In the genomic region with DNA sequence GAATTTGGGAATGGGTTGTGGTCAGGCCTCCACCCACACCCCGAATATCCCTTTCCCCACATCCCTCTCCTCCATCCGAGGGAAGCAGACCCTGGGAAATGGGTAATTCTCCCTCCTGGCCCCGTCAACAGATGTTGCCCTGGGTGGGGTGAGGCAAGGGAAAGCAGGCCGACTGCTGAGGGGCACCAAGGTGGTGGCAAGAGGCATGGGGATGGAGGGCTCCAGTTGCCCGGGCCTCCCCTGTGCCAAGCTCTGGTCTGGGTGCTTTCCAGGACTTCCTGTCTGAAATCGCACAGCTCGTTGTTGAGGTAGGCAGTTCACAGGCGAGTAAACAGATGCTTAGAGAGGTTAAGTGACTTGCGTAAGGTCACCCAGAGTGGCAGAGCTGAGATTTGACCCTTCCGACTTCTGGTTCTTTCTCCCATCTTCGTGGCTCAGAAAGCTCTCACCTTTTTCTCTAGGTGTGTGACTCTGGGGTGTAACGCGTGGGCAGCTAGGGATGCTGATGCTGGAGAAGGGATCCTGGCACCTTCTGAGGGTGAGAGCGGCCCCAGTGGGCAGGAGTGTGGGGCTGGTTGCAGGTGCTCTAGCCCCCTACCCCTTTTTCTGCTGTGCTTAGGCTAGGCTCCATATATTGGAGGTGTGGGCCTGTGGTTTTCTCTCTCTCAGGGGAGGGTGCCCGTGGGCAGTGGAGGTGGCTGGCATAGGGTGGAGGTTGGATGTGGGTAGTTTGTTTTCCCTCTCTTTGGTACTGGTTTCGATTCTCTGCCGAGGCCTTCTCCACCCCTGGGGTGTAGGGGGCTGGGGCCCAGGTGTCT, we compare ENCODE assay signal across 7 cellular contexts. TPM values are rescaled to one million over a fixed set of nuclear protein-coding genes. Genes with fewer than 3 reads are reported as not detected.
A peak's percentile ranks its signal among the peaks of the same experiment; 100 is the strongest.
DNase-seq lines count a peak whose midpoint lies in the region; ATAC-seq and TF ChIP-seq lines count a peak whose summit lies in the region.

No MANE protein-coding gene starts in this region.

- H3K36me3 ChIP-seq in KOPT-K1 (ENCODE audit: insufficient read depth, low read length) (no peaks in the 10 kb centered on the region), subcutaneous abdominal adipose tissue (ENCODE audit: control insufficient read depth in 5 of 5, insufficient read depth in 5 of 5, low read length in 5 of 5) (peaks cover 0 to 4% (median 0%) of the 10 kb centered on the region in 5 donors)

- no peak overlapping the region for H3K27ac Mint-ChIP-seq in glutamatergic neuron (ENCODE audit: unreplicated experiment)

- peak overlapping the region; percentile 75 for H3K27ac ChIP-seq in KOPT-K1 (ENCODE audit: low read depth, low read length, poor library complexity, severe bottlenecking)
- H3K27ac ChIP-seq in subcutaneous abdominal adipose tissue (ENCODE audit: low read depth, low read length) = peak overlapping the region; percentile 90

- no peaks in the 10 kb centered on the region for H3K27me3 ChIP-seq in subcutaneous abdominal adipose tissue (ENCODE audit: control insufficient read depth in 5 of 5, insufficient read depth in 4 of 5, low read length in 5 of 5)

- H3K4me3 ChIP-seq in subcutaneous abdominal adipose tissue (ENCODE audit: low read depth in 1 of 5, low read length in 5 of 5) = peak overlapping the region; percentile 8 to 27 (median 22)

- H3K9me3 ChIP-seq in KOPT-K1 (ENCODE audit: insufficient read depth, low read length, poor library complexity, severe bottlenecking) (no peaks in the 10 kb centered on the region), subcutaneous abdominal adipose tissue (ENCODE audit: control insufficient read depth in 5 of 5, low read length in 5 of 5) (no peaks in the 10 kb centered on the region)

- TF ChIP-seq CTCF in glutamatergic neuron (IDR thresholded peaks at IDR 0.05; ENCODE audit: partially characterized antibody, unreplicated experiment) = no peak

- H3K4me3 Mint-ChIP-seq in glutamatergic neuron (ENCODE audit: unreplicated experiment) = peak overlapping the region; percentile 30

- H3K4me1 Mint-ChIP-seq in glutamatergic neuron (ENCODE audit: low read depth, unreplicated experiment) = peaks cover 18% of the 10 kb centered on the region

- ATAC-seq in HG02981 (IDR thresholded peaks at IDR 0.05; ENCODE audit: unreplicated experiment) (no peak), HG03196 (IDR thresholded peaks at IDR 0.05; ENCODE audit: unreplicated experiment) (no peak)

- no peaks in the 10 kb centered on the region for H3K27me3 Mint-ChIP-seq in glutamatergic neuron (ENCODE audit: unreplicated experiment)

- H3K36me3 Mint-ChIP-seq in glutamatergic neuron (ENCODE audit: unreplicated experiment) = no peaks in the 10 kb centered on the region

- H3K9ac ChIP-seq in subcutaneous abdominal adipose tissue (ENCODE audit: low read length in 5 of 5) = peak overlapping the region in 4 of 5 donors; percentile 28 to 57 (median 48)

- H3K9me3 Mint-ChIP-seq in glutamatergic neuron (ENCODE audit: unreplicated experiment) = no peaks in the 10 kb centered on the region

- H3K4me1 ChIP-seq in subcutaneous abdominal adipose tissue (ENCODE audit: control insufficient read depth in 5 of 5, insufficient read depth in 5 of 5, low read length in 5 of 5) = peaks cover 41 to 99% (median 96%) of the 10 kb centered on the region in 5 donors

- DNase-seq in activated CD4-positive, alpha-beta T cell treated with anti-CD3 and anti-CD28 coated beads, Interleukin-2, amount 50 U/mL, for 4 hours = peak; percentile 42 to 52
- DNase-seq in glutamatergic neuron = no peak
- DNase-seq in hippocampal formation (lab: John Stamatoyannopoulos, UW) = no peak

RNA-seq across cellular contexts. Expression of a gene that starts 17.2 kb away (rescaled TPM):
- total RNA-seq in glutamatergic neuron (ENCODE audit: unreplicated experiment) = 26.2 TPM

RNA-seq across cellular contexts. Expression of a gene that starts 38.3 kb away (rescaled TPM):
- total RNA-seq in glutamatergic neuron (ENCODE audit: unreplicated experiment) = not detected

RNA-seq across cellular contexts. Expression of a gene that starts 38.5 kb away (rescaled TPM):
- total RNA-seq in glutamatergic neuron (ENCODE audit: unreplicated experiment) = 4.7 TPM

Comparison
In these comparisons a context has a peak if more than half of its experiments do, and no peak if none do; other contexts are left out.
1. DNase-seq: peak in activated CD4-positive, alpha-beta T cell treated with anti-CD3 and anti-CD28 coated beads, Interleukin-2, amount 50 U/mL, for 4 hours (2 of 2); none in glutamatergic neuron (single experiment) and hippocampal formation (0 of 2).